ENCODE assay signal across 8 cellular contexts in genomic region chr2:147689510-147689909, GRCh38.
A peak's percentile ranks its signal among the peaks of the same experiment; 100 is the strongest.
DNase-seq lines count a peak whose midpoint lies in the region; ATAC-seq and TF ChIP-seq lines count a peak whose summit lies in the region.

No MANE protein-coding gene starts in this region.

- H3K27me3 Mint-ChIP-seq in activated CD8-positive, alpha-beta T cell treated with anti-CD3 and anti-CD28 coated beads for 36 hours, result no peaks in the 10 kb centered on the region

- intact Hi-C loops in activated CD8-positive, alpha-beta T cell treated with anti-CD3 and anti-CD28 coated beads for 36 hours (cut with micrococcal nuclease), result no loop called here

- WGBS in lung, 2 donors, result 20 to 64% methylated on average over 1 of the region's 1 CpG

- H3K9me3 Mint-ChIP-seq in activated CD8-positive, alpha-beta T cell treated with anti-CD3 and anti-CD28 coated beads for 36 hours, result no peaks in the 10 kb centered on the region

- H3K4me3 ChIP-seq in lung, result no peak overlapping the region

- H3K9me3 ChIP-seq in lung (ENCODE audit: control insufficient read depth in 2 of 2, insufficient read depth in 1 of 2, low read length in 1 of 2), result peaks cover 0 to 7% of the 10 kb centered on the region in 2 donors

- ATAC-seq in GM18870 (IDR thresholded peaks at IDR 0.05; ENCODE audit: unreplicated experiment), result peak; percentile 99
- peak; percentile 99 for ATAC-seq in HG02610 (IDR thresholded peaks at IDR 0.05; ENCODE audit: unreplicated experiment)
- ATAC-seq in lung (ENCODE audit: insufficient read depth, low FRiP score), result peak; percentile 79
- ATAC-seq in activated CD8-positive, alpha-beta T cell treated with anti-CD3 and anti-CD28 coated beads for 36 hours, result no peak

- no peaks in the 10 kb centered on the region for H3K4me1 Mint-ChIP-seq in activated CD8-positive, alpha-beta T cell treated with anti-CD3 and anti-CD28 coated beads for 36 hours (ENCODE audit: low read depth)

- in situ Hi-C loops in KBM-7 (cut with MboI; ENCODE audit: low pct_unique_long_range_greater_than_20kb, low sequenced_read_pairs), result no loop called here

- POLR2A ChIA-PET in activated CD8-positive, alpha-beta T cell treated with anti-CD3 and anti-CD28 coated beads for 36 hours (lab: Charles Lee), result no interaction called here

- DNase-seq in KBM-7 (peak; percentile 34), lung (ENCODE audit: low spot score) (no peak), NCI-H1048 (lab: John Stamatoyannopoulos, UW) (no peak), NCI-H1105 treated with DMSO at 0.1 percent for 48 hours (lab: John Stamatoyannopoulos, UW) (no peak), NCI-H748 (lab: John Stamatoyannopoulos, UW; ENCODE audit: unreplicated experiment) (no peak)
- no peak for DNase-seq in activated CD8-positive, alpha-beta T cell treated with anti-CD3 and anti-CD28 coated beads for 36 hours

- H3K27me3 ChIP-seq in lung (ENCODE audit: control insufficient read depth, insufficient read depth), result peaks cover 3% of the 10 kb centered on the region

- no peak for TF ChIP-seq CTCF in lung (IDR thresholded peaks at IDR 0.05; ENCODE audit: control extremely low read depth, extremely low read depth)
- no peak for TF ChIP-seq CTCF in activated CD8-positive, alpha-beta T cell treated with anti-CD3 and anti-CD28 coated beads for 36 hours (IDR thresholded peaks at IDR 0.05)

- H3K27ac Mint-ChIP-seq in activated CD8-positive, alpha-beta T cell treated with anti-CD3 and anti-CD28 coated beads for 36 hours, result no peak overlapping the region

- no peaks in the 10 kb centered on the region for H3K36me3 ChIP-seq in lung (ENCODE audit: control insufficient read depth in 2 of 2, insufficient read depth in 2 of 2, low read length in 2 of 2)

- H3K36me3 Mint-ChIP-seq in activated CD8-positive, alpha-beta T cell treated with anti-CD3 and anti-CD28 coated beads for 36 hours (ENCODE audit: low read depth), result no peaks in the 10 kb centered on the region

- H3K27ac ChIP-seq in lung (ENCODE audit: low read depth in 1 of 2, low read length in 1 of 2), result no peak overlapping the region

- CTCF ChIA-PET in activated CD8-positive, alpha-beta T cell treated with anti-CD3 and anti-CD28 coated beads for 36 hours (lab: Charles Lee), result no interaction called here

- H3K4me1 ChIP-seq in lung (ENCODE audit: control insufficient read depth in 2 of 2, insufficient read depth in 2 of 2, low read length in 2 of 2), result no peaks in the 10 kb centered on the region

- H3K4me3 Mint-ChIP-seq in activated CD8-positive, alpha-beta T cell treated with anti-CD3 and anti-CD28 coated beads for 36 hours, result no peak overlapping the region
